In the genomic region with DNA sequence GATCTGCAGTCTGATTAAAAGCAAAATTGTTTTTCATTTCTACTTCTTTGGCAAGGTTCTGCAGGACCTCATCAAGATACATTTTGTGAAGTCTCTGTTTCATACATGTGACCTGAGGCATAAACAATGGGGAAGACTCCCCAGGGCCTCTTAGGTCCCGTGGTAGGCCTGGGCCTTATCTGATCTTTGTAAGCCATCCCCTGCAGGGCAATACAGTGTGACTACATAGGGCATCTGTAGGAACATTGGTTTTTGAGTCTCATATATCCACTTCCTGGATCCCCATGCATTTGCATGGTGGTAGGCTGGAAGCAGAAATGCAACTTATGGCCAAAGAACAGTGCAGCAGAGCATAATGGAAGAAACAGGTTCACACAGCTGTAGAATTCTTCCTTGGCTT, we compare ENCODE assay signal across 9 cellular contexts. TPM values are rescaled to one million over a fixed set of nuclear protein-coding genes. Genes with fewer than 3 reads are reported as not detected.
DNase-seq lines count a peak whose midpoint lies in the region; ATAC-seq and TF ChIP-seq lines count a peak whose summit lies in the region.
"Had no signal": no experiment of that assay in that cellular context is flagged by ENCODE, and none has a peak within 500 bp of the region (broad histone marks: within the 10 kb centered on the region; RNA-seq: fewer than 3 reads in every experiment).

No MANE protein-coding gene starts in this region.

- DNase-seq in KBM-7 (peak; percentile 51), islet precursor cell (peak; percentile 77), left lung (no peak), NCI-H446 (lab: John Stamatoyannopoulos, UW) (no peak)

- H3K4me3 ChIP-seq in left lung: no peak overlapping the region
- H3K4me3 ChIP-seq: breast epithelium had no signal

- intact Hi-C loops in left lung (cut with DNase I): no loop called here

- TF ChIP-seq CTCF in left lung (IDR thresholded peaks at IDR 0.05): no peak

- ATAC-seq in GM18868 (IDR thresholded peaks at IDR 0.05; ENCODE audit: unreplicated experiment): peak; percentile 78
- peak; percentile 40 for ATAC-seq in GM21723 (IDR thresholded peaks at IDR 0.05; ENCODE audit: unreplicated experiment)
- ATAC-seq in left lung: no peak
- ATAC-seq in HG02973 (IDR thresholded peaks at IDR 0.05; ENCODE audit: unreplicated experiment): no peak
- ATAC-seq in HG03457 (IDR thresholded peaks at IDR 0.05; ENCODE audit: unreplicated experiment): no peak

- no peak overlapping the region for H3K27ac ChIP-seq in left lung
- H3K27ac ChIP-seq: breast epithelium had no signal

- in situ Hi-C loops in KBM-7 (cut with MboI; ENCODE audit: low pct_unique_long_range_greater_than_20kb, low sequenced_read_pairs): no loop called here

- peaks cover 0 to 2% of the 10 kb centered on the region in 2 donors for H3K27me3 ChIP-seq in left lung
- H3K27me3 ChIP-seq: breast epithelium had no signal

- peaks cover under 1 to 70% of the 10 kb centered on the region in 2 donors for H3K4me1 ChIP-seq in left lung
- H3K4me1 ChIP-seq: breast epithelium had no signal

- H3K36me3 ChIP-seq in left lung: no peaks in the 10 kb centered on the region
- H3K36me3 ChIP-seq: breast epithelium had no signal

- no peaks in the 10 kb centered on the region for H3K9me3 ChIP-seq in left lung
- H3K9me3 ChIP-seq: breast epithelium had no signal

RNA-seq across cellular contexts. Expression of a gene that starts 6.0 kb away (rescaled TPM):
- total RNA-seq in left lung: 10 to 100 TPM in 1 of 2 donors, 1 to 10 TPM in 1; 9.6 to 17.4 TPM

Comparison
In these comparisons a context has a peak if more than half of its experiments do, and no peak if none do; other contexts are left out.
1. ATAC-seq: peak in GM18868 (single experiment) and GM21723 (single experiment); none in left lung (single experiment), HG02973 (single experiment) and HG03457 (single experiment).
2. DNase-seq: peak in KBM-7 (single experiment) and islet precursor cell (single experiment); none in left lung (0 of 2) and NCI-H446 (0 of 2).